In the genomic region with DNA sequence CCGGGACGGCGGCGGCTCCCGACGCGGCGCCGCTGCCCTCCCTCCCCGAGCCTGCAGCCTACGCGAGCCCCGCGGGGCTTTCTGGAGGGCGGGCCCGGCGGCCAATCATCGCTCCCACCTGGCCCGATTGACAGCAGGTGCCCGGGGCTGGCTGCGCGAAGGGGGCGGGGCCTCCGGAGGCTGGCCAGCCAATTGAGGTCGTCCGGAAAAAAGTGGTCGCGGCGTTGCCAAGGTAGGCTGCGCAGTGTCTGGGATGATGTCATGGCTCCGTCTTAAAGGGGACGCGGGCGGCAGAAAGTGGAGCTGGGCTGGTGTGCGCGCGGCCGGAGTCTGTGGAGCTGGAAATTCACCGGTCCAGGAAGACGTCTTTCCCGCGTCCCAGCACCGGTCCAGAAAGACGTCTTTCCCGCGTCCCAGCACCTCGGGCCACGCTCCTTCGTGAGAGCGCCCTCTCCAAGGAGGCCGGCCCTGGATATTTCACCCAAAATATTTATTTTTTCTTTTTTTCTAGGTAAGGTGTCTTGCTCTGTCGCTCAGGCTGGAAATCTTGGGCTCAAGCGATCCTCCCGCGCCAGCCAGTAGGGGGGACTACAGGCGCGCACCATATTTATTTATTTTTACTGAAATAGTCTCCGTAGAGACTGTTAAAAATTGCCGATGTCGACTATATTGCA, we compare ENCODE assay signal across 8 cellular contexts. TPM values are rescaled to one million over a fixed set of nuclear protein-coding genes. Genes with fewer than 3 reads are reported as not detected.
DNase-seq lines count a peak whose midpoint lies in the region; ATAC-seq, FAIRE-seq and TF ChIP-seq lines count a peak whose summit lies in the region.

ACTR1B (minus strand) TSS at position 83 of the 674 bp plus-strand sequence. CDS start 154 bp downstream, outside the sequence.

- DNase-seq in AG08396 (ENCODE audit: low spot score), result peak; percentile 96
- peak; percentile 99 for DNase-seq in NCI-H2227 treated with DMSO at 0.1 percent for 48 hours (lab: John Stamatoyannopoulos, UW)
- DNase-seq in bronchial epithelial cell (ENCODE audit: low read depth), result peak; percentile 95
- DNase-seq in iPS-NIHi11 (ENCODE audit: low spot score), result peak; percentile 98
- DNase-seq in small intestine, result peak; percentile 99

- WGBS in small intestine, 3 donors, result 0 to 1% (median 0%) methylated on average over 38 to 60 of the region's 60 CpGs

- peak; percentile 63 for TF ChIP-seq CTCF in WI38 (IDR thresholded peaks at IDR 0.05; ENCODE audit: low read depth, low read length)
- TF ChIP-seq CTCF in bronchial epithelial cell (IDR thresholded peaks at IDR 0.05; ENCODE audit: insufficient read depth, low read length, severe bottlenecking), result peak; percentile 32

- H3K4me3 ChIP-seq in WI38 (ENCODE audit: low read depth, low read length), result peak within 1 kb of the TSS; percentile 81
- peak within 1 kb of the TSS; percentile 60 for H3K4me3 ChIP-seq in bronchial epithelial cell (ENCODE audit: low read depth, low read length)
- H3K4me3 ChIP-seq in small intestine (ENCODE audit: low read depth in 1 of 2, low read length in 2 of 2), result peak within 1 kb of the TSS; percentile 82 to 97

- peak within 1 kb of the TSS; percentile 97 to 99 for H3K27ac ChIP-seq in small intestine (ENCODE audit: low read depth in 1 of 2, low read length in 1 of 2)

- no peaks in the 10 kb centered on the region for H3K9me3 ChIP-seq in small intestine (ENCODE audit: control insufficient read depth, low read depth)

- FAIRE-seq in bronchial epithelial cell (lab: Jason Lieb, UNC) (no peak), small intestine (lab: Jason Lieb, UNC) (no peak)

- peaks cover 6% of the 10 kb centered on the region for H3K36me3 ChIP-seq in bronchial epithelial cell (ENCODE audit: control insufficient read depth, insufficient read depth, low read length)
- peaks cover 0 to 2% of the 10 kb centered on the region in 2 donors for H3K36me3 ChIP-seq in small intestine (ENCODE audit: control insufficient read depth in 2 of 2, insufficient read depth in 2 of 2, low read length in 2 of 2)

- peaks cover 7 to 8% of the 10 kb centered on the region in 2 donors for H3K4me1 ChIP-seq in small intestine (ENCODE audit: control insufficient read depth in 2 of 2, insufficient read depth in 1 of 2, low read depth in 1 of 2, low read length in 1 of 2)

- no peaks in the 10 kb centered on the region for H3K27me3 ChIP-seq in bronchial epithelial cell (ENCODE audit: control insufficient read depth, insufficient read depth, low read length)
- H3K27me3 ChIP-seq in small intestine (ENCODE audit: control insufficient read depth in 2 of 2, insufficient read depth in 2 of 2, low read length in 2 of 2), result no peaks in the 10 kb centered on the region

- ATAC-seq in GM18909 (IDR thresholded peaks at IDR 0.05; ENCODE audit: poor library complexity, unreplicated experiment), result peak; percentile 87
- peak; percentile 85 for ATAC-seq in HG03175 (IDR thresholded peaks at IDR 0.05; ENCODE audit: unreplicated experiment)

RNA-seq across cellular contexts. Expression of gene ACTR1B, which starts in this region (rescaled TPM):
- total RNA-seq in bronchial epithelial cell, result 52.9 and 59.2 TPM in 2 replicates
- 10 to 100 TPM; 66.5 to 91.2 (median 68.3) TPM for polyA plus RNA-seq in small intestine

Comparison
In these comparisons a context has a peak if more than half of its experiments do, and no peak if none do; other contexts are left out.
1. Peak in every context shown above with its lines: DNase-seq, ATAC-seq, H3K4me3 ChIP-seq and H3K27ac ChIP-seq.